35 cellular contexts compared by ENCODE assay signal in genomic region chrX:87693204-87693603, GRCh38.
"Had no signal": no experiment of that assay in that cellular context is flagged by ENCODE, and none has a peak within 500 bp of the region (broad histone marks: within the 10 kb centered on the region; RNA-seq: fewer than 3 reads in every experiment).

No MANE protein-coding gene starts in this region.

- H3K9me3 ChIP-seq: MG63 had no signal

- DNase-seq: Karpas-422, Kasumi-1, MG63, MV-4-11, NCI-H1048, NCI-H1092, NCI-H1092 treated with DMSO at 0.1 percent for 48 hours, NCI-H1105, NCI-H1105 treated with DMSO at 0.1 percent for 48 hours, NCI-H1417, NCI-H1417 treated with DMSO at 0.1 percent for 48 hours, NCI-H1436, NCI-H1436 treated with DMSO at 0.1 percent for 48 hours, NCI-H146, NCI-H1694, NCI-H1694 treated with DMSO at 0.1 percent for 48 hours, NCI-H187, NCI-H187 treated with DMSO at 0.1 percent for 48 hours, NCI-H1930, NCI-H2029, NCI-H2029 treated with DMSO at 0.1 percent for 48 hours, NCI-H2081, NCI-H2081 treated with DMSO at 0.1 percent for 48 hours, NCI-H2107, NCI-H2171, NCI-H2171 treated with DMSO at 0.1 percent for 48 hours, NCI-H2227 treated with DMSO at 0.1 percent for 48 hours, NCI-H226, NCI-H345, NCI-H446, NCI-H446 treated with DMSO at 0.1 percent for 48 hours, NCI-H510A, NCI-H510A treated with DMSO at 0.1 percent for 48 hours, NCI-H524 had no signal

- H3K27ac ChIP-seq: KMS-11 had no signal

- H3K4me2 ChIP-seq: KMS-11 had no signal

- H3K27me3 ChIP-seq: MG63 had no signal

- H3K9ac ChIP-seq: KMS-11 had no signal

- H3K36me3 ChIP-seq: MG63 had no signal

- H3K4me3 ChIP-seq: MG63 had no signal
